ENCODE assay signal across 1 cellular context in the genomic region with DNA sequence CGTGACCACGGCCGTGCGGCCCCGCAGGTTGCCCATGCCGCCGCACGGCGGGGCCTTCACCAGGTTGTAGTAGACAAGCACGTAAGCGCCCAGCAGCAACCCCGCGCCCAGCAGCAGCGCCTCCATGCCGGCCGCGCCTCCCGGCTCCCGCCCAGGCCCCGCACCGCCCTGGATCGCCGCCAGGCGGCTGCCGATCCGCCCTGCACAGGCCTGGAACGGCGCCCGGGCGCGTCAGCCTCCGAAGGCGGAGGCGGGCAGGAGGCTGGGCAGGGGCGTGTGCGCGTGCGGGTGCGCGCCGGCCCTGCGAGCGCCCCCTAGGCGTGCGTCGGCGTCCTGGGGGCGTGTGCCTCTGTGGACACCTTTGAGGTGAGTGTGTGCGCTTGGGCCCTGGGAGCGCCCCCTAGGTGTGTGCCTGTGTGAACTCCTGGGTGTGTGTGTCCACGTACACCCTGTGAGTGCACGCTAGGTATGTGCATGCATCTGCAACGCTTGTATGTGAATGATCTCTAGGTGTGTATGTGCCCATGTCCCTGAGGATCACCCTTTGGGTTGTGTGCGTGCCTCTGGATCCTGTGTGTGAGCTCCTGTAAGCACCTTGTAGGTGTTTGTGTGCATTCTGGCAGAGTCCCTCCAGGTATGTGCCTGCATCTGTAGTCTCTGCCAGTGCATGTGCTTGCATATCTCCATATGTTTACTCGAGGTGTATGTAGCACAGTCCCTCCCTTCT.
A peak's percentile ranks its signal among the peaks of the same experiment; 100 is the strongest.
TF ChIP-seq lines count a peak whose summit lies in the region.

A gene with protein sequence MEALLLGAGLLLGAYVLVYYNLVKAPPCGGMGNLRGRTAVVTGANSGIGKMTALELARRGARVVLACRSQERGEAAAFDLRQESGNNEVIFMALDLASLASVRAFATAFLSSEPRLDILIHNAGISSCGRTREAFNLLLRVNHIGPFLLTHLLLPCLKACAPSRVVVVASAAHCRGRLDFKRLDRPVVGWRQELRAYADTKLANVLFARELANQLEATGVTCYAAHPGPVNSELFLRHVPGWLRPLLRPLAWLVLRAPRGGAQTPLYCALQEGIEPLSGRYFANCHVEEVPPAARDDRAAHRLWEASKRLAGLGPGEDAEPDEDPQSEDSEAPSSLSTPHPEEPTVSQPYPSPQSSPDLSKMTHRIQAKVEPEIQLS (minus strand): TSS at position 261 of the 727 bp plus-strand sequence. CDS start 135 bp downstream, at position 126.

TF ChIP-seq in IMR-90, 13 proteins besides CTCF, POLR2A, EP300 and RAD21 (continued from another document):
- TF ChIP-seq, protein P1, sequence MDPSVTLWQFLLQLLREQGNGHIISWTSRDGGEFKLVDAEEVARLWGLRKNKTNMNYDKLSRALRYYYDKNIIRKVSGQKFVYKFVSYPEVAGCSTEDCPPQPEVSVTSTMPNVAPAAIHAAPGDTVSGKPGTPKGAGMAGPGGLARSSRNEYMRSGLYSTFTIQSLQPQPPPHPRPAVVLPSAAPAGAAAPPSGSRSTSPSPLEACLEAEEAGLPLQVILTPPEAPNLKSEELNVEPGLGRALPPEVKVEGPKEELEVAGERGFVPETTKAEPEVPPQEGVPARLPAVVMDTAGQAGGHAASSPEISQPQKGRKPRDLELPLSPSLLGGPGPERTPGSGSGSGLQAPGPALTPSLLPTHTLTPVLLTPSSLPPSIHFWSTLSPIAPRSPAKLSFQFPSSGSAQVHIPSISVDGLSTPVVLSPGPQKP (IDR thresholded peaks at IDR 0.05; ENCODE audit: borderline replicate concordance, low read depth, low read length), result no peak
- TF ChIP-seq NFE2L2 (IDR thresholded peaks at IDR 0.05; ENCODE audit: low read depth, low read length), result no peak
- no peak for TF ChIP-seq RFX5 (IDR thresholded peaks at IDR 0.05; ENCODE audit: low read depth, low read length)
- TF ChIP-seq BHLHE40 (IDR thresholded peaks at IDR 0.05; ENCODE audit: low read depth, low read length), result peak; percentile 85
- no peak for TF ChIP-seq CEBPB (IDR thresholded peaks at IDR 0.05; ENCODE audit: low read depth, low read length)
- TF ChIP-seq, protein P2, sequence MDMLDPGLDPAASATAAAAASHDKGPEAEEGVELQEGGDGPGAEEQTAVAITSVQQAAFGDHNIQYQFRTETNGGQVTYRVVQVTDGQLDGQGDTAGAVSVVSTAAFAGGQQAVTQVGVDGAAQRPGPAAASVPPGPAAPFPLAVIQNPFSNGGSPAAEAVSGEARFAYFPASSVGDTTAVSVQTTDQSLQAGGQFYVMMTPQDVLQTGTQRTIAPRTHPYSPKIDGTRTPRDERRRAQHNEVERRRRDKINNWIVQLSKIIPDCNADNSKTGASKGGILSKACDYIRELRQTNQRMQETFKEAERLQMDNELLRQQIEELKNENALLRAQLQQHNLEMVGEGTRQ (IDR thresholded peaks at IDR 0.05; ENCODE audit: low read depth, low read length), result no peak
- TF ChIP-seq FOS (IDR thresholded peaks at IDR 0.05; ENCODE audit: low read depth, low read length), result no peak
- no peak for TF ChIP-seq CHD1 (IDR thresholded peaks at IDR 0.05; ENCODE audit: low read depth, low read length)
- peak; percentile 88 for TF ChIP-seq MXI1 (IDR thresholded peaks at IDR 0.05; ENCODE audit: borderline replicate concordance, low read depth, low read length)
- no peak for TF ChIP-seq MAFK (IDR thresholded peaks at IDR 0.05; ENCODE audit: low read depth, low read length)
